21 cellular contexts compared by ENCODE assay signal in the genomic region with DNA sequence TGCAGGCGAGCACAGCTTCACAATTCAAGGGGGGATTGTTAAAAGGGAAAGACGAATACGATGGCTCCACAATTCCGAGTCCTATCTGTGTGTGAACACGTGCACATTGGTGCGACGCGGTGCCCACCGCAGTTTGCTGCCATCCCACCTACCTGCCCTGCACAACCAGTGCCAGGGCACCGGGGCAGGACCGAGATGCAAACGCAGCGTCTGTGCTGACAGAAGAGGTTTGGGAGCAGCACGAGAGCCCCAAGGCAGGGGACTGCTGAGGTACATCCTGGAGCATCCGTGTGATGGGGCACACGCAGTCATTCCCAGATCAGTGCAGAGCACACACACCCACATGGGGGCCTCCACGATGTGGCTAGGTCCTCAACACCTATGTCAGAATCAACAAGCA.
"Had no signal": no experiment of that assay in that cellular context is flagged by ENCODE, and none has a peak within 500 bp of the region (broad histone marks: within the 10 kb centered on the region; RNA-seq: fewer than 3 reads in every experiment).

No MANE protein-coding gene starts in this region.

- H3K36me3 ChIP-seq: adrenal gland, neutrophil, vagina had no signal

- H3K9ac ChIP-seq: parathyroid adenoma, SK-N-SH had no signal

- H3K27me3 ChIP-seq: adrenal gland, neutrophil, tibial nerve, vagina had no signal

- H3K4me1 ChIP-seq: adrenal gland, parathyroid adenoma, tibial nerve, vagina had no signal

- H3K4me3 ChIP-seq: adrenal gland, tibial nerve, vagina had no signal

- H3K9me3 ChIP-seq: adrenal gland, neutrophil, SK-N-SH, tibial nerve, vagina had no signal

- FAIRE-seq: islet of Langerhans had no signal

- ATAC-seq: activated CD8-positive, alpha-beta memory T cell treated with anti-CD3 and anti-CD28 coated beads, Interleukin-2, amount 10 ng/mL, durations not matched to agents 7 days and 5 days; activated naive CD4-positive, alpha-beta T cell treated with anti-CD3 and anti-CD28 coated beads, Interleukin-2, amount 50 U/mL, for 72 hours; activated T-cell treated with anti-CD3 and anti-CD28 coated beads, Interleukin-2, amount 50 U/mL, for 4 hours; effector memory CD8-positive, alpha-beta T cell; naive thymus-derived CD4-positive, alpha-beta T cell; T-cell had no signal

- DNase-seq: activated B cell treated with CpG ODN at 0.5 μM for 24 hours; activated CD4-positive, alpha-beta memory T cell treated with anti-CD3 and anti-CD28 coated beads, Interleukin-2, amount 10 ng/mL, durations not matched to agents 7 days and 5 days; activated CD4-positive, alpha-beta T cell treated with anti-CD3 and anti-CD28 coated beads for 48 hours; activated CD8-positive, alpha-beta memory T cell treated with anti-CD3 and anti-CD28 coated beads, Interleukin-2, amount 10 ng/mL, durations not matched to agents 7 days and 5 days; activated T-cell treated with anti-CD3 and anti-CD28 coated beads, Interleukin-2, amount 50 U/mL, for 4 hours; adrenal gland; effector memory CD8-positive, alpha-beta T cell; foreskin fibroblast; hippocampal formation; mesendoderm; naive thymus-derived CD4-positive, alpha-beta T cell; SK-N-SH; stimulated activated CD4-positive, alpha-beta T cell treated with anti-CD3 and anti-CD28 coated beads, Interleukin-2, amount 100 ng/mL, for 24 hours; stimulated activated naive CD4-positive, alpha-beta T cell treated with Interleukin-2 at 50 U/mL for 16 hours; T-cell had no signal

- H3K27ac ChIP-seq: adrenal gland, neutrophil, parathyroid adenoma, tibial nerve, vagina had no signal
